Comparison of ENCODE assay signal across 21 cellular contexts in genomic region chr1:159753386-159753785, GRCh38. TPM values are rescaled to one million over a fixed set of nuclear protein-coding genes. Genes with fewer than 3 reads are reported as not detected.
"Had no signal": no experiment of that assay in that cellular context is flagged by ENCODE, and none has a peak within 500 bp of the region (broad histone marks: within the 10 kb centered on the region; RNA-seq: fewer than 3 reads in every experiment).

No MANE protein-coding gene starts in this region.

- H3K4me3 Mint-ChIP-seq: central memory CD8-positive, alpha-beta T cell; immature natural killer cell; mesothelial cell of epicardium; naive thymus-derived CD8-positive, alpha-beta T cell; T-helper 1 cell treated with Interleukin-12 subunit alpha and Interleukin-12 subunit beta and Interleukin-4 antibody, amounts not matched to agents 30 μg/mL and 1 μg/mL, for 36 hours; type B pancreatic cell; WTC11 had no signal

- H3K9me3 ChIP-seq: adrenal gland had no signal

- H3K36me3 Mint-ChIP-seq: immature natural killer cell; mesothelial cell of epicardium; naive thymus-derived CD8-positive, alpha-beta T cell; type B pancreatic cell; WTC11 had no signal

- ATAC-seq: left ventricle myocardium superior; naive thymus-derived CD8-positive, alpha-beta T cell; sciatic nerve; SK-N-SH treated with all-trans-retinoic acid at 6 μM for 48 hours; WTC11 had no signal

- H3K27ac Mint-ChIP-seq: activated T-helper 2 cell treated with anti-CD3 and anti-CD28 coated beads, Interferon-gamma antibody, Interleukin-2, Interleukin-4, amounts not matched to agents 10 μg/mL and 5 μg/mL and 100 μg/mL, durations not matched to agents 14 hours and 24 hours and 36 hours; immature natural killer cell; mesothelial cell of epicardium; naive thymus-derived CD8-positive, alpha-beta T cell; T-helper 1 cell treated with Interleukin-12 subunit alpha and Interleukin-12 subunit beta and Interleukin-4 antibody, amounts not matched to agents 30 μg/mL and 1 μg/mL, for 36 hours; type B pancreatic cell; WTC11 had no signal

- H3K9me3 Mint-ChIP-seq: activated T-helper 2 cell treated with anti-CD3 and anti-CD28 coated beads, Interferon-gamma antibody, Interleukin-2, Interleukin-4, amounts not matched to agents 10 μg/mL and 5 μg/mL and 100 μg/mL, durations not matched to agents 14 hours and 24 hours and 36 hours; central memory CD8-positive, alpha-beta T cell; immature natural killer cell; naive thymus-derived CD8-positive, alpha-beta T cell; T-helper 1 cell treated with Interleukin-12 subunit alpha and Interleukin-12 subunit beta and Interleukin-4 antibody, amounts not matched to agents 30 μg/mL and 1 μg/mL, for 36 hours; type B pancreatic cell; WTC11 had no signal

- H3K4me1 Mint-ChIP-seq: central memory CD8-positive, alpha-beta T cell; immature natural killer cell; mesothelial cell of epicardium; naive thymus-derived CD8-positive, alpha-beta T cell; WTC11 had no signal

- H3K4me3 ChIP-seq: adrenal gland had no signal

- H3K36me3 ChIP-seq: adrenal gland had no signal

- DNase-seq: activated CD4-positive, alpha-beta T cell treated with anti-CD3 and anti-CD28 coated beads for 48 hours; activated naive CD4-positive, alpha-beta T cell treated with anti-CD3 and anti-CD28 coated beads, Interleukin-2, amount 50 U/mL, for 16 hours; activated T-cell treated with anti-CD3 and anti-CD28 coated beads for 4 hours; adrenal gland; dermis blood vessel endothelial cell; erythroblast; immature natural killer cell; left ventricle myocardium superior; naive thymus-derived CD8-positive, alpha-beta T cell; stimulated activated CD4-positive, alpha-beta T cell treated with anti-CD3 and anti-CD28 coated beads, Interleukin-12 subunit alpha, Interleukin-12 subunit beta, amount 100 ng/mL, for 4 hours; stimulated activated naive CD4-positive, alpha-beta T cell treated with Interleukin-2 at 50 U/mL for 16 hours had no signal

- H3K27me3 ChIP-seq: adrenal gland had no signal

RNA-seq across cellular contexts. Expression of gene CRP, which starts 39.0 kb away (rescaled TPM):
- total RNA-seq: activated CD8-positive, alpha-beta memory T cell treated with anti-CD3 and anti-CD28 coated beads for 36 hours; activated T-helper 2 cell treated with anti-CD3 and anti-CD28 coated beads, Interferon-gamma antibody, Interleukin-2, Interleukin-4, amounts not matched to agents 10 μg/mL and 5 μg/mL and 100 μg/mL, durations not matched to agents 14 hours and 24 hours and 36 hours; dermis blood vessel endothelial cell; glomerular endothelial cell; left ventricle myocardium superior; mesothelial cell of epicardium; naive thymus-derived CD8-positive, alpha-beta T cell had no signal
- polyA plus RNA-seq: immature natural killer cell; naive thymus-derived CD8-positive, alpha-beta T cell had no signal

RNA-seq across cellular contexts. Expression of gene FCRL6, which starts 48.8 kb away (rescaled TPM):
- total RNA-seq: activated T-helper 2 cell treated with anti-CD3 and anti-CD28 coated beads, Interferon-gamma antibody, Interleukin-2, Interleukin-4, amounts not matched to agents 10 μg/mL and 5 μg/mL and 100 μg/mL, durations not matched to agents 14 hours and 24 hours and 36 hours; dermis blood vessel endothelial cell; glomerular endothelial cell; WTC11 had no signal
